ENCODE assay signal across 20 cellular contexts in the genomic region with DNA sequence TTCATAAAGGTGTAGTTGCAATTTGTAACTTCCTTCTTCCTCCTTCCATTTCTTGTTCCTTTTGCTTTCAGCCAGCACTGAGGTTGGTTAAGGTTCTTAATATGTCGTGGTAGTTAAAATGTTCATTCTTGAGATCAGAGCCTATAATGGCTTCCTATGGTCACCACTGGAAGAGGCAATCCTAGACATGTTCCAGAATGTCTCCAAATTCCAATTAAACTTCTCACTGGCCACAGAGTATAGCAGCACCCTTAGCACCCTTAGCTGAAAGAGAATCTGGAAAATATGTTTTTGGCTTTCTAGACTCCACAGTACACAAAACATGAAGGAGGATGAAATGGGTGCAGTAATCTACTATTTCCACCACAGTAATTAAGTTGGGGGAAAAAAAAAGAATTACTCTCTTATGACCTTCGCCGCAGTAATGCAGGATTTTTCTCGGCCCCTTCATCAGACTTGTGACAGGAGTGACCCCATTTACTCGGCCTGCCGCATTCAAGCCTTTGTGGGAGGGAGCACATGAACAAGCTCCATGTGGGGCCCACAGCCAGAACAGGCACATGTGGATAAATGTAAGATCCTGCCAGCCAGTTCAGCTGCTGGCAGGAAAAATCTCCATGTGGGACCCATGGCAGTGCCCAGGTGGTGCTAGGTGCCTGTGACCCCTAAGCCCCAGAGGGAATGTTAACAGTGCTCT.
DNase-seq lines count a peak whose midpoint lies in the region; ATAC-seq, FAIRE-seq and TF ChIP-seq lines count a peak whose summit lies in the region.
"Had no signal": no experiment of that assay in that cellular context is flagged by ENCODE, and none has a peak within 500 bp of the region (broad histone marks: within the 10 kb centered on the region; RNA-seq: fewer than 3 reads in every experiment).

No MANE protein-coding gene starts in this region.

- peak overlapping the region; percentile 93 for H2AFZ ChIP-seq in keratinocyte (ENCODE audit: control insufficient read depth, low read length)
- peak overlapping the region; percentile 43 for H2AFZ ChIP-seq in smooth muscle cell (ENCODE audit: low read depth)
- H2AFZ ChIP-seq: GM23248 had no signal

- dilution Hi-C loops in keratinocyte (cut with MboI; ENCODE audit: extremely low pct_ligation_motif_present, low sequenced_read_pairs), result no loop called here

- H3F3A ChIP-seq in smooth muscle cell (ENCODE audit: low read depth), result peaks cover 5% of the 10 kb centered on the region

- H3K9me3 ChIP-seq in keratinocyte (ENCODE audit: control insufficient read depth, low read depth, low read length) (no peaks in the 10 kb centered on the region), smooth muscle cell (replicated peaks; ENCODE audit: low read depth) (no peaks in the 10 kb centered on the region)
- H3K9me3 ChIP-seq: BLaER1 had no signal

- DNase-seq in bronchial epithelial cell (ENCODE audit: low read depth), result peak; percentile 77
- DNase-seq in epithelial cell of esophagus (ENCODE audit: low read depth), result peak; percentile 60
- DNase-seq in keratinocyte (ENCODE audit: low read depth, low spot score), result no peak
- no peak for DNase-seq in smooth muscle cell (lab: John Stamatoyannopoulos, UW; ENCODE audit: unreplicated experiment)
- no peak for DNase-seq in A172 (ENCODE audit: low spot score)
- DNase-seq: Caco-2; CD4-positive, CD25-positive, alpha-beta regulatory T cell; CD8-positive, alpha-beta T cell; DMS153; DND-41; GM23248; H7; HCEC 1CT had no signal

- H3K79me2 ChIP-seq in keratinocyte (ENCODE audit: control insufficient read depth, insufficient read depth, low read length) (no peaks in the 10 kb centered on the region), smooth muscle cell (ENCODE audit: low read depth) (no peaks in the 10 kb centered on the region)

- H4K20me1 ChIP-seq in keratinocyte (ENCODE audit: control insufficient read depth, extremely low read depth, insufficient read depth, low read length) (no peaks in the 10 kb centered on the region), smooth muscle cell (ENCODE audit: low read depth) (no peaks in the 10 kb centered on the region)
- H4K20me1 ChIP-seq: BLaER1 had no signal

- TF ChIP-seq CTCF in bronchial epithelial cell (IDR thresholded peaks at IDR 0.05; ENCODE audit: insufficient read depth, low read length, severe bottlenecking) (no peak), epithelial cell of esophagus (IDR thresholded peaks at IDR 0.05; ENCODE audit: insufficient read depth, low read depth, low read length, missing control alignments) (no peak), keratinocyte (optimal IDR thresholded peaks at IDR 0.05 in 1 of 3, IDR thresholded peaks at IDR 0.05 in 1 of 3, conservative IDR thresholded peaks at IDR 0.05 in 1 of 3; ENCODE audit: extremely low read depth in 1 of 3, insufficient read depth in 2 of 3, low read length in 3 of 3) (no peak), smooth muscle cell (IDR thresholded peaks at IDR 0.05; ENCODE audit: borderline replicate concordance, insufficient read depth, poor library complexity, severe bottlenecking) (no peak)

- H3K27ac ChIP-seq in keratinocyte (ENCODE audit: control insufficient read depth, insufficient read depth, low read length) (no peak overlapping the region), smooth muscle cell (ENCODE audit: low read depth) (no peak overlapping the region)
- H3K27ac ChIP-seq: BLaER1, C4-2B, GM23248 had no signal

- peaks cover 4% of the 10 kb centered on the region for H3K4me1 ChIP-seq in keratinocyte (ENCODE audit: control insufficient read depth, extremely low read depth, insufficient read depth, low read length)
- H3K4me1 ChIP-seq in smooth muscle cell (ENCODE audit: low read depth), result no peaks in the 10 kb centered on the region
- H3K4me1 ChIP-seq: BLaER1, Caco-2 had no signal

- H3K4me3 ChIP-seq in bronchial epithelial cell (ENCODE audit: low read depth, low read length) (no peak overlapping the region), epithelial cell of esophagus (ENCODE audit: low read length) (no peak overlapping the region), keratinocyte (ENCODE audit: control insufficient read depth in 2 of 3, extremely low read depth in 1 of 3, insufficient read depth in 2 of 3, low read depth in 1 of 3, low read length in 3 of 3) (no peak overlapping the region), smooth muscle cell (no peak overlapping the region)
- H3K4me3 ChIP-seq: BLaER1, GM23248 had no signal

- H3K9me1 ChIP-seq in keratinocyte (ENCODE audit: control insufficient read depth, extremely low read depth, insufficient read depth, low read length), result no peaks in the 10 kb centered on the region

- H3K27me3 ChIP-seq in bronchial epithelial cell (ENCODE audit: control insufficient read depth, insufficient read depth, low read length) (no peaks in the 10 kb centered on the region), keratinocyte (ENCODE audit: control insufficient read depth, extremely low read depth, insufficient read depth, low read length) (no peaks in the 10 kb centered on the region), smooth muscle cell (ENCODE audit: low read depth) (no peaks in the 10 kb centered on the region)
- H3K27me3 ChIP-seq: BLaER1 had no signal

- H3K36me3 ChIP-seq in bronchial epithelial cell (ENCODE audit: control insufficient read depth, insufficient read depth, low read length), result no peaks in the 10 kb centered on the region
- no peaks in the 10 kb centered on the region for H3K36me3 ChIP-seq in keratinocyte (ENCODE audit: control insufficient read depth in 2 of 2, extremely low read depth in 1 of 2, insufficient read depth in 2 of 2, low read length in 2 of 2)
- H3K36me3 ChIP-seq in smooth muscle cell (ENCODE audit: low read depth), result no peaks in the 10 kb centered on the region
- H3K36me3 ChIP-seq: BLaER1 had no signal

- 94% methylated on average over 6 of the region's 6 CpGs for WGBS in smooth muscle cell (ENCODE audit: low lambda C conversion rate)

- FAIRE-seq in bronchial epithelial cell (lab: Jason Lieb, UNC), result no peak
- no peak for FAIRE-seq in keratinocyte (lab: Jason Lieb, UNC)
- FAIRE-seq: A204.1, G401.6, GM12892, H1 had no signal

- H3K4me2 ChIP-seq in keratinocyte (ENCODE audit: control insufficient read depth, extremely low read depth, insufficient read depth, low read depth, low read length) (no peak overlapping the region), smooth muscle cell (no peak overlapping the region)
- H3K4me2 ChIP-seq: BLaER1 had no signal

- ATAC-seq in GM21367 (IDR thresholded peaks at IDR 0.05; ENCODE audit: unreplicated experiment), result no peak
- ATAC-seq: CD8-positive, alpha-beta T cell had no signal

- no peak overlapping the region for H3K9ac ChIP-seq in keratinocyte (ENCODE audit: control insufficient read depth, extremely low read depth, insufficient read depth, low read length)
- H3K9ac ChIP-seq in smooth muscle cell (ENCODE audit: low read depth), result no peak overlapping the region
- H3K9ac ChIP-seq: BLaER1, GM23248 had no signal

Comparison
In these comparisons a context has a peak if more than half of its experiments do, and no peak if none do; other contexts are left out.
1. DNase-seq: peak in bronchial epithelial cell (single experiment) and epithelial cell of esophagus (single experiment); none in keratinocyte (single experiment), smooth muscle cell (single experiment) and A172 (single experiment).